ENCODE assay signal across 16 cellular contexts in genomic region chr17:66354981-66355380, GRCh38. TPM values are rescaled to one million over a fixed set of nuclear protein-coding genes. Genes with fewer than 3 reads are reported as not detected.
A peak's percentile ranks its signal among the peaks of the same experiment; 100 is the strongest.
DNase-seq lines count a peak whose midpoint lies in the region; ATAC-seq and TF ChIP-seq lines count a peak whose summit lies in the region.
"Had no signal": no experiment of that assay in that cellular context is flagged by ENCODE, and none has a peak within 500 bp of the region (broad histone marks: within the 10 kb centered on the region; RNA-seq: fewer than 3 reads in every experiment).

No MANE protein-coding gene starts in this region.

- POLR2A ChIA-PET in IMR-90 (lab: Charles Lee; ENCODE audit: unreplicated experiment), result no interaction called here

- no peak overlapping the region for H2AFZ ChIP-seq in IMR-90 (replicated peaks; ENCODE audit: low read length, poor library complexity)
- no peak overlapping the region for H2AFZ ChIP-seq in osteoblast (ENCODE audit: low read length)
- H2AFZ ChIP-seq: hepatocyte had no signal

- H2BK120ac ChIP-seq in IMR-90 (ENCODE audit: low read depth, low read length), result peak overlapping the region; percentile 63

- in situ Hi-C loops in IMR-90 (cut with MboI; ENCODE audit: low sequenced_read_pairs), result no loop called here

- ATAC-seq in IMR-90 (ENCODE audit: low read depth), result peak; percentile 35
- no peak for ATAC-seq in activated T-cell treated with anti-CD3 and anti-CD28 coated beads, Interleukin-2, amount 50 U/mL, for 72 hours (replicated peaks in 1 of 2)

- H3K27me3 Mint-ChIP-seq in Calu3 (ENCODE audit: unreplicated experiment), result no peaks in the 10 kb centered on the region
- H3K27me3 Mint-ChIP-seq in activated T-cell treated with anti-CD3 and anti-CD28 coated beads, Interleukin-2, amount 50 U/mL, for 72 hours (ENCODE audit: low read depth), result no peaks in the 10 kb centered on the region
- H3K27me3 Mint-ChIP-seq: activated CD4-positive, alpha-beta memory T cell treated with anti-CD3 and anti-CD28 coated beads, Interleukin-2, amount 10 ng/mL, durations not matched to agents 7 days and 5 days had no signal

- CTCF ChIA-PET in Calu3 (lab: Charles Lee), result no interaction called here
- CTCF ChIA-PET in IMR-90 (lab: Yijun Ruan, JAX), result no interaction called here

- peaks cover 19% of the 10 kb centered on the region for H3K36me3 Mint-ChIP-seq in Calu3 (ENCODE audit: insufficient read depth, unreplicated experiment)
- peaks cover 2 to 4% of the 10 kb centered on the region in 2 donors for H3K36me3 Mint-ChIP-seq in activated T-cell treated with anti-CD3 and anti-CD28 coated beads, Interleukin-2, amount 50 U/mL, for 72 hours (ENCODE audit: insufficient read depth in 2 of 2)

- H3K9ac ChIP-seq in IMR-90 (ENCODE audit: low read depth, low read length), result no peak overlapping the region
- H3K9ac ChIP-seq: BLaER1 treated with 17β-estradiol and CSF1 and Interleukin-3, amounts not matched to agents 10 nM and 100 nM had no signal

- no peak for TF ChIP-seq RAD21 in IMR-90 (IDR thresholded peaks at IDR 0.05; ENCODE audit: low read length)

- H3K4me1 ChIP-seq in IMR-90 (ENCODE audit: control insufficient read depth, insufficient read depth, low read length), result peaks cover 19% of the 10 kb centered on the region
- peaks cover 36% of the 10 kb centered on the region for H3K4me1 ChIP-seq in osteoblast (ENCODE audit: insufficient read depth, low read length)

- no peak overlapping the region for H4K5ac ChIP-seq in IMR-90 (ENCODE audit: low read depth, low read length)

- no peaks in the 10 kb centered on the region for H3K27me3 ChIP-seq in IMR-90 (ENCODE audit: control insufficient read depth, insufficient read depth, low read length)
- no peaks in the 10 kb centered on the region for H3K27me3 ChIP-seq in osteoblast (ENCODE audit: insufficient read depth, low read length)
- H3K27me3 ChIP-seq: BLaER1 treated with 17β-estradiol and CSF1 and Interleukin-3, amounts not matched to agents 10 nM and 100 nM; hepatocyte had no signal

- no peak overlapping the region; the same call in 2 of the 3 replicates for H2BK15ac ChIP-seq in IMR-90 (ENCODE audit: low read depth, low read length)

- H3K27ac Mint-ChIP-seq in Calu3 (ENCODE audit: unreplicated experiment), result peak overlapping the region; percentile 87
- H3K27ac Mint-ChIP-seq in activated T-cell treated with anti-CD3 and anti-CD28 coated beads, Interleukin-2, amount 50 U/mL, for 72 hours, result no peak overlapping the region
- H3K27ac Mint-ChIP-seq: activated CD4-positive, alpha-beta memory T cell treated with anti-CD3 and anti-CD28 coated beads, Interleukin-2, amount 10 ng/mL, durations not matched to agents 7 days and 5 days had no signal

- TF ChIP-seq CTCF in Calu3 (IDR thresholded peaks at IDR 0.05; ENCODE audit: unreplicated experiment) (no peak), IMR-90 (conservative IDR thresholded peaks at IDR 0.05; ENCODE audit: low read depth, low read length) (no peak), choroid plexus epithelial cell (conservative IDR thresholded peaks at IDR 0.05; ENCODE audit: low read depth, low read length) (no peak), osteoblast (IDR thresholded peaks at IDR 0.05; ENCODE audit: extremely low read depth, low read depth, low read length) (no peak)

- intact Hi-C loops in Calu3 (cut with micrococcal nuclease; ENCODE audit: unreplicated experiment) (loop anchor here (5.0 kb wide), 1 partner anchor 32 kb away; no protein-coding TSS in a partner anchor), IMR-90 (cut with micrococcal nuclease) (loop anchor here (2.0 kb wide), 1 partner anchor 28 kb away; no protein-coding TSS in a partner anchor)

- dilution Hi-C loops in IMR-90 (cut with HindIII; ENCODE audit: low sequenced_read_pairs, unreplicated experiment), result no loop called here

- no peak for TF ChIP-seq POLR2A in IMR-90 (IDR thresholded peaks at IDR 0.05; ENCODE audit: low read depth, low read length)

- peak overlapping the region; percentile 88 for H3K23ac ChIP-seq in IMR-90 (ENCODE audit: low read depth, low read length)

- no peaks in the 10 kb centered on the region for H3K36me3 ChIP-seq in IMR-90 (ENCODE audit: control insufficient read depth, insufficient read depth, low read length)
- H3K36me3 ChIP-seq in osteoblast (ENCODE audit: insufficient read depth, low read length), result no peaks in the 10 kb centered on the region

- H2BK20ac ChIP-seq in IMR-90 (ENCODE audit: low read depth, low read length), result peak overlapping the region; percentile 86; the same call in 1 of the 2 replicates

- H3K9me1 ChIP-seq in IMR-90 (ENCODE audit: insufficient read depth, low read length), result peaks cover 32% of the 10 kb centered on the region

- peaks cover 30 to 86% of the 10 kb centered on the region in 2 experiments for H3K79me1 ChIP-seq in IMR-90 (ENCODE audit: low read depth in 1 of 2, low read length in 2 of 2)

- no peaks in the 10 kb centered on the region for H3K9me3 Mint-ChIP-seq in Calu3 (ENCODE audit: low read depth, unreplicated experiment)
- H3K9me3 Mint-ChIP-seq in activated T-cell treated with anti-CD3 and anti-CD28 coated beads, Interleukin-2, amount 50 U/mL, for 72 hours, result no peaks in the 10 kb centered on the region
- H3K9me3 Mint-ChIP-seq: activated CD4-positive, alpha-beta memory T cell treated with anti-CD3 and anti-CD28 coated beads, Interleukin-2, amount 10 ng/mL, durations not matched to agents 7 days and 5 days had no signal

- H3K9me3 ChIP-seq in IMR-90 (ENCODE audit: control insufficient read depth, insufficient read depth, low read length) (no peaks in the 10 kb centered on the region), osteoblast (ENCODE audit: low read depth, low read length) (no peaks in the 10 kb centered on the region)
- H3K9me3 ChIP-seq: BLaER1 treated with 17β-estradiol and CSF1 and Interleukin-3, amounts not matched to agents 10 nM and 100 nM had no signal

- H2AK9ac ChIP-seq in IMR-90 (replicated peaks; ENCODE audit: low read depth, low read length, poor library complexity), result no peak overlapping the region

- no peak overlapping the region for H3K4me3 Mint-ChIP-seq in Calu3 (ENCODE audit: low read depth, unreplicated experiment)
- no peak overlapping the region for H3K4me3 Mint-ChIP-seq in activated T-cell treated with anti-CD3 and anti-CD28 coated beads, Interleukin-2, amount 50 U/mL, for 72 hours
- H3K4me3 Mint-ChIP-seq: activated CD4-positive, alpha-beta memory T cell treated with anti-CD3 and anti-CD28 coated beads, Interleukin-2, amount 10 ng/mL, durations not matched to agents 7 days and 5 days had no signal

- peak overlapping the region; percentile 28; the same call in 1 of the 2 replicates for H3K56ac ChIP-seq in IMR-90 (ENCODE audit: extremely low read depth, insufficient read depth, low read length)

- H3K4me3 ChIP-seq in IMR-90 (ENCODE audit: insufficient read depth, low read depth, low read length) (no peak overlapping the region), choroid plexus epithelial cell (ENCODE audit: low read depth, low read length) (no peak overlapping the region), osteoblast (ENCODE audit: insufficient read depth, low read length) (peak overlapping the region; percentile 7)
- H3K4me3 ChIP-seq: BLaER1 treated with 17β-estradiol and CSF1 and Interleukin-3, amounts not matched to agents 10 nM and 100 nM; hepatocyte had no signal

- BruUV-seq in Calu3 (replicated peaks; lab: Mats Ljungman, UMichigan) (no TSS peak), IMR-90 (replicated peaks; lab: Mats Ljungman, UMichigan) (no TSS peak)

- H3K4ac ChIP-seq in IMR-90 (ENCODE audit: low read depth, low read length), result peak overlapping the region; percentile 79

- peak overlapping the region; percentile 79 for H3K27ac ChIP-seq in IMR-90 (ENCODE audit: insufficient read depth, low read length)
- H3K27ac ChIP-seq in osteoblast (ENCODE audit: low read depth, low read length), result peak overlapping the region; percentile 80
- H3K27ac ChIP-seq: BLaER1 treated with 17β-estradiol and CSF1 and Interleukin-3, amounts not matched to agents 10 nM and 100 nM; hepatocyte had no signal

- H4K20me1 ChIP-seq in IMR-90 (ENCODE audit: insufficient read depth, low read length) (peaks cover 34% of the 10 kb centered on the region), osteoblast (ENCODE audit: insufficient read depth, low read length) (peaks cover 53% of the 10 kb centered on the region)

- peak overlapping the region; percentile 89 for H2AK5ac ChIP-seq in IMR-90 (ENCODE audit: low read depth, low read length)

- peaks cover 77% of the 10 kb centered on the region for H3K79me2 ChIP-seq in osteoblast (ENCODE audit: insufficient read depth, low read length)

- peak overlapping the region; percentile 72 for H3K14ac ChIP-seq in IMR-90 (replicated peaks; ENCODE audit: low read depth, low read length)

- H3K18ac ChIP-seq in IMR-90 (ENCODE audit: low read depth, low read length), result peak overlapping the region; percentile 40; the same call in 1 of the 2 replicates

- peak overlapping the region; percentile 81 for H2BK5ac ChIP-seq in IMR-90 (ENCODE audit: low read depth, low read length, poor library complexity, severe bottlenecking)

- H3K4me2 ChIP-seq in IMR-90 (ENCODE audit: low read depth, low read length) (peak overlapping the region; percentile 53), osteoblast (ENCODE audit: insufficient read depth, low read length) (peak overlapping the region; percentile 73)
- H3K4me2 ChIP-seq: BLaER1 treated with 17β-estradiol and CSF1 and Interleukin-3, amounts not matched to agents 10 nM and 100 nM; hepatocyte had no signal

- no peak for DNase-seq in Calu3
- peak; percentile 73 for DNase-seq in IMR-90
- DNase-seq in choroid plexus epithelial cell (ENCODE audit: low read depth), result peak; percentile 67
- DNase-seq in osteoblast (ENCODE audit: insufficient read length, low spot score, missing footprints), result no peak
- no peak for DNase-seq in glomerular visceral epithelial cell (ENCODE audit: extremely low spot score)
- no peak for DNase-seq in T-helper 2 cell
- no peak for DNase-seq in activated T-cell treated with anti-CD3 and anti-CD28 coated beads, Interleukin-2, amount 50 U/mL, for 72 hours
- DNase-seq: activated CD4-positive, alpha-beta memory T cell treated with anti-CD3 and anti-CD28 coated beads, Interleukin-2, amount 10 ng/mL, durations not matched to agents 7 days and 5 days; cortex of kidney; DMS53; NCI-H1048; NCI-H526 treated with DMSO at 0.1 percent for 48 hours; retina; stimulated activated CD4-positive, alpha-beta T cell treated with anti-CD3 and anti-CD28 coated beads, Interleukin-1b, Interleukin-23, amount 100 ng/mL, for 48 hours had no signal

- H4K8ac ChIP-seq in IMR-90 (ENCODE audit: low read depth in 2 of 2, low read length in 2 of 2), result peak overlapping the region in 1 of 2 experiments; percentile 62; a peak in 2 of 4 replicates

- peak overlapping the region; percentile 28; the same call in 1 of the 2 replicates for H4K91ac ChIP-seq in IMR-90 (ENCODE audit: insufficient read depth, low read depth, low read length)

- no CpG with 5 or more reads among the region's 5 CpGs for WGBS in IMR-90 (ENCODE audit: extremely low coverage in 2 of 2, insufficient read length in 1 of 2), 2 experiments

- peaks cover 66% of the 10 kb centered on the region for H3K4me1 Mint-ChIP-seq in Calu3 (ENCODE audit: low read depth, unreplicated experiment)
- peaks cover 74% of the 10 kb centered on the region for H3K4me1 Mint-ChIP-seq in activated T-cell treated with anti-CD3 and anti-CD28 coated beads, Interleukin-2, amount 50 U/mL, for 72 hours (ENCODE audit: low read depth)

RNA-seq across cellular contexts. Expression of gene PRKCA, which starts 52.6 kb away (rescaled TPM):
- total RNA-seq in Calu3 (2022) (126 TPM in 2 replicates), IMR-90 (2012; rRNA removed) (31.0 and 36.9 TPM in 2 replicates), osteoblast (42.7 and 46.0 TPM in 2 replicates)
- polyA plus RNA-seq in IMR-90 (2012; rRNA removed), result 42.7 and 46.0 TPM in 2 replicates
- polyA plus RNA-seq in IMR-90 (2012; cell fraction: cytosol; rRNA removed), result 23.3 and 24.4 TPM in 2 replicates
- 31.3 and 63.0 TPM in 2 replicates for polyA plus RNA-seq in IMR-90 (2012; cell fraction: nucleus; rRNA removed; ENCODE audit: low replicate concordance)
- 100 to 1,000 TPM; 126 to 138 TPM for total RNA-seq in activated T-cell treated with anti-CD3 and anti-CD28 coated beads, Interleukin-2, amount 50 U/mL, for 72 hours

Comparison
In these comparisons a context has a peak if more than half of its experiments do, and no peak if none do; other contexts are left out.
1. DNase-seq: peak in IMR-90 (single experiment) and choroid plexus epithelial cell (single experiment); none in Calu3 (single experiment), osteoblast (single experiment), glomerular visceral epithelial cell (single experiment), T-helper 2 cell (0 of 5) and activated T-cell treated with anti-CD3 and anti-CD28 coated beads, Interleukin-2, amount 50 U/mL, for 72 hours (0 of 2).